8 cellular contexts compared by ENCODE assay signal in the genomic region with DNA sequence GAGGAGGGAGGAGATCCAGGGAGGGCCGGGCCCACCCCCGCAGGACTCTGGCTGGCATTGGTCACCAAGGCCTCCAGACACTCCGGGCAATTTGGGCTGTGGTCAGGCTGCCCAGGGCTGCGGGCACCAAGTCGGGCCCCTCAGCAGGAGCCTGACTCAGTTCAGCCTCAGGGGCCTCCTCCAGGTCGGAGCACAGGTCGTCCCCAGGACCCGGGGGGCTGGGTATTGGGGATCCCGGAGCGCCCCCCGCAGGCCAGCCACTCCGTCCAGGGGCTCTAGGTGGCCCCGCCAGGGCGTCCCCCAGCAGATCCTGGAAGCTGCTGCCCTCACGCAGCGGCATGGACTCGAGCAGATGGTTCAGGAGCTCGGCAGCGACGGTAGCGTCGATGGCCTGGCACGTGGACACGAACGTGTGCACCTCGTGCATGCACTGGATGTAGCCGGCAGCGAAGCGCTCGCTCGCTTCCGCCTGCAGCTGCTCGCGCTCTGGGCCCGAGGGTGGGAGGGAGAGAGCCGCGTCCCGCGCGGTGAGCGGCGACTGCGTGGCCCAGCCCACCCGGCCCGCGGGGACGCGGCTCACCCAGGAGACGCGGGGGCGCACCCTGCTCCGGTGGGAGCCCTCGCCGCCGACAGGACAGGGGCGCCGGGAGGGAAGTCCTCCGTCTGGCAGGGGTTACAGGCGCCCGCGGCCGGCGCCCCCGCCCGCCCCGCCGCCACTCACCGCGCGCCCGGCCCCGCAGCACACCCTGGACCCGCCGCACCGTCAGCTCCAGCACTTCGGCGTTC. TPM values are rescaled to one million over a fixed set of nuclear protein-coding genes. Genes with fewer than 3 reads are reported as not detected.
DNase-seq lines count a peak whose midpoint lies in the region; ATAC-seq and TF ChIP-seq lines count a peak whose summit lies in the region.

No MANE protein-coding gene starts in this region.

- no peak for TF ChIP-seq CTCF in cardiac muscle cell (IDR thresholded peaks at IDR 0.05; ENCODE audit: low read depth, low read length)
- no peak for TF ChIP-seq CTCF in suprapubic skin (IDR thresholded peaks at IDR 0.05)

- 100% methylated on average over 1 of the region's 77 CpGs for WGBS in suprapubic skin

- ATAC-seq in Right ventricle myocardium inferior (no peak), left colon (peak; percentile 9), GM19452 (IDR thresholded peaks at IDR 0.05; ENCODE audit: unreplicated experiment) (no peak)

- DNase-seq in cardiac muscle cell (ENCODE audit: low read depth in 1 of 2, low spot score in 1 of 2) (no peak), Right ventricle myocardium inferior (ENCODE audit: missing footprints) (no peak), NCI-H1105 (lab: John Stamatoyannopoulos, UW) (peak; percentile 15), activated gamma-delta T cell treated with Interleukin-2 at 50 U/mL for 16 hours (peak; percentile 38), left colon (peak in 1 of 2 donors; percentile 59), suprapubic skin (ENCODE audit: low spot score in 2 of 2) (peak in 1 of 2 donors; percentile 65), HT-29 (ENCODE audit: low spot score) (no peak)

- H3K36me3 ChIP-seq in cardiac muscle cell (no peaks in the 10 kb centered on the region), suprapubic skin (peaks cover 5% of the 10 kb centered on the region)

- H3K4me3 ChIP-seq in cardiac muscle cell (peak overlapping the region; percentile 97), suprapubic skin (peak overlapping the region; percentile 73)

- no peak for TF ChIP-seq EP300 in suprapubic skin (IDR thresholded peaks at IDR 0.05)

- H3K27ac ChIP-seq in cardiac muscle cell (no peak overlapping the region), suprapubic skin (no peak overlapping the region)

- H3K9me3 ChIP-seq in cardiac muscle cell (ENCODE audit: low read depth) (no peaks in the 10 kb centered on the region), suprapubic skin (no peaks in the 10 kb centered on the region)

- H3K27me3 ChIP-seq in cardiac muscle cell (peaks cover 57% of the 10 kb centered on the region), suprapubic skin (peaks cover 9% of the 10 kb centered on the region)

- H3K4me1 ChIP-seq in cardiac muscle cell (ENCODE audit: low read depth), result no peaks in the 10 kb centered on the region
- peaks cover 31% of the 10 kb centered on the region for H3K4me1 ChIP-seq in suprapubic skin

- intact Hi-C loops in Right ventricle myocardium inferior (cut with DNase I), result no loop called here
- intact Hi-C loops in left colon (cut with DNase I, micrococcal nuclease), result no loop called here

- TF ChIP-seq POLR2A in suprapubic skin (IDR thresholded peaks at IDR 0.05), result no peak

RNA-seq across cellular contexts. Expression of a gene that starts 0.9 kb away (rescaled TPM):
- total RNA-seq in cardiac muscle cell (8.8 and 11.9 TPM in 2 replicates), Right ventricle myocardium inferior (4.3 TPM), left colon (10 to 100 TPM; 32.0 to 54.8 TPM), suprapubic skin (1 to 10 TPM; 4.0 to 10.0 (median 7.0) TPM)
- 6.6 and 11.2 TPM in 2 replicates for polyA plus RNA-seq in cardiac muscle cell
- 113 and 134 TPM in 2 replicates for total RNA-seq in HT-29 (2014; rRNA removed; shearing (Covaris generic))

RNA-seq across cellular contexts. Expression of a gene that starts 35.5 kb away (rescaled TPM):
- total RNA-seq in cardiac muscle cell (25.7 and 28.2 TPM in 2 replicates), Right ventricle myocardium inferior (26.2 TPM), left colon (10 to 100 TPM; 32.7 to 38.6 TPM), suprapubic skin (10 to 100 TPM; 36.3 to 82.6 (median 49.6) TPM)
- polyA plus RNA-seq in cardiac muscle cell, result 61.0 and 81.9 TPM in 2 replicates
- 27.5 and 28.1 TPM in 2 replicates for total RNA-seq in HT-29 (2014; rRNA removed; shearing (Covaris generic))

RNA-seq across cellular contexts. Expression of a gene that starts 49.5 kb away (rescaled TPM):
- total RNA-seq in cardiac muscle cell (2.0 and 3.9 TPM in 2 replicates), Right ventricle myocardium inferior (4.7 TPM), left colon (10 to 100 TPM; 16.9 to 35.4 TPM), suprapubic skin (100 to 1,000 TPM in 1 of 4 donors, 10 to 100 TPM in 3; 24.3 to 105 (median 85.9) TPM)
- polyA plus RNA-seq in cardiac muscle cell, result 1.4 and 4.6 TPM in 2 replicates
- 26.6 and 28.3 TPM in 2 replicates for total RNA-seq in HT-29 (2014; rRNA removed; shearing (Covaris generic))

Comparison
In these comparisons a context has a peak if more than half of its experiments do, and no peak if none do; other contexts are left out.
1. DNase-seq: peak in NCI-H1105 (single experiment) and activated gamma-delta T cell treated with Interleukin-2 at 50 U/mL for 16 hours (single experiment); none in cardiac muscle cell (0 of 2), Right ventricle myocardium inferior (single experiment) and HT-29 (single experiment).